8 cellular contexts compared by ENCODE assay signal in genomic region chr10:87656431-87657072, GRCh38. TPM values are rescaled to one million over a fixed set of nuclear protein-coding genes. Genes with fewer than 3 reads are reported as not detected.
A peak's percentile ranks its signal among the peaks of the same experiment; 100 is the strongest.
DNase-seq lines count a peak whose midpoint lies in the region; ATAC-seq and TF ChIP-seq lines count a peak whose summit lies in the region.

No MANE protein-coding gene starts in this region.

- no peaks in the 10 kb centered on the region for H3K36me3 Mint-ChIP-seq in chondrocyte (ENCODE audit: low read depth)

- DNase-seq in AG08396 (ENCODE audit: low spot score) = peak; percentile 51
- peak; percentile 14 for DNase-seq in NCI-H345 treated with DMSO at 0.1 percent for 48 hours (lab: John Stamatoyannopoulos, UW; ENCODE audit: unreplicated experiment)
- DNase-seq in chondrocyte (ENCODE audit: low spot score) = no peak
- no peak for DNase-seq in GF-D8 (lab: John Stamatoyannopoulos, UW)

- no peaks in the 10 kb centered on the region for H3K36me3 ChIP-seq in mesodermal cell (ENCODE audit: control insufficient read depth, insufficient read depth, low read length)

- no peak overlapping the region for H3K4me3 ChIP-seq in mesodermal cell (ENCODE audit: extremely low read depth, insufficient read depth, low read length, poor library complexity, severe bottlenecking)

- H3K9me3 Mint-ChIP-seq in chondrocyte (ENCODE audit: low read depth) = no peaks in the 10 kb centered on the region

- H3K9me3 ChIP-seq in mesodermal cell (ENCODE audit: control insufficient read depth, low read length) = no peaks in the 10 kb centered on the region

- H3K27ac Mint-ChIP-seq in chondrocyte (ENCODE audit: unreplicated experiment) = no peak overlapping the region

- peaks cover 12% of the 10 kb centered on the region for H3K4me1 ChIP-seq in mesodermal cell (ENCODE audit: control insufficient read depth, insufficient read depth, low read length, poor library complexity, severe bottlenecking)

- no peak for ATAC-seq in HG03175 (IDR thresholded peaks at IDR 0.05; ENCODE audit: unreplicated experiment)
- no peak for ATAC-seq in GM21390 (IDR thresholded peaks at IDR 0.05; ENCODE audit: unreplicated experiment)

- peak; percentile 73 for TF ChIP-seq CTCF in GM12872 (IDR thresholded peaks at IDR 0.05; ENCODE audit: insufficient read depth, low read depth, low read length)
- peak; percentile 94 for TF ChIP-seq CTCF in chondrocyte (IDR thresholded peaks at IDR 0.05)

- H3K27ac ChIP-seq in mesodermal cell (ENCODE audit: low read depth, low read length, severe bottlenecking) = peak overlapping the region; percentile 55

- peaks cover 54% of the 10 kb centered on the region for H3K4me1 Mint-ChIP-seq in chondrocyte (ENCODE audit: low read depth)

- H3K4me3 Mint-ChIP-seq in chondrocyte (ENCODE audit: unreplicated experiment) = no peak overlapping the region

- 44 to 100% methylated on average over 2 to 3 of the region's 4 CpGs for WGBS in mesodermal cell (ENCODE audit: insufficient coverage in 2 of 2), 2 experiments

- no peaks in the 10 kb centered on the region for H3K27me3 Mint-ChIP-seq in chondrocyte (ENCODE audit: low read depth)

RNA-seq across cellular contexts. Expression of gene PAPSS2, which starts 3.1 kb away (rescaled TPM):
- total RNA-seq in chondrocyte = 61.5 to 71.6 TPM (median 66.2 TPM) in 3 replicates
- 18.6 TPM for polyA plus RNA-seq in mesodermal cell (2013, experiment 1 of 2)
- 16.8 TPM for polyA plus RNA-seq in mesodermal cell (2013, experiment 2 of 2)

Comparison
In these comparisons a context has a peak if more than half of its experiments do, and no peak if none do; other contexts are left out.
1. DNase-seq: peak in AG08396 (single experiment) and NCI-H345 treated with DMSO at 0.1 percent for 48 hours (single experiment); none in chondrocyte (single experiment) and GF-D8 (single experiment).